ENCODE assay signal across 1 cellular context in the genomic region with DNA sequence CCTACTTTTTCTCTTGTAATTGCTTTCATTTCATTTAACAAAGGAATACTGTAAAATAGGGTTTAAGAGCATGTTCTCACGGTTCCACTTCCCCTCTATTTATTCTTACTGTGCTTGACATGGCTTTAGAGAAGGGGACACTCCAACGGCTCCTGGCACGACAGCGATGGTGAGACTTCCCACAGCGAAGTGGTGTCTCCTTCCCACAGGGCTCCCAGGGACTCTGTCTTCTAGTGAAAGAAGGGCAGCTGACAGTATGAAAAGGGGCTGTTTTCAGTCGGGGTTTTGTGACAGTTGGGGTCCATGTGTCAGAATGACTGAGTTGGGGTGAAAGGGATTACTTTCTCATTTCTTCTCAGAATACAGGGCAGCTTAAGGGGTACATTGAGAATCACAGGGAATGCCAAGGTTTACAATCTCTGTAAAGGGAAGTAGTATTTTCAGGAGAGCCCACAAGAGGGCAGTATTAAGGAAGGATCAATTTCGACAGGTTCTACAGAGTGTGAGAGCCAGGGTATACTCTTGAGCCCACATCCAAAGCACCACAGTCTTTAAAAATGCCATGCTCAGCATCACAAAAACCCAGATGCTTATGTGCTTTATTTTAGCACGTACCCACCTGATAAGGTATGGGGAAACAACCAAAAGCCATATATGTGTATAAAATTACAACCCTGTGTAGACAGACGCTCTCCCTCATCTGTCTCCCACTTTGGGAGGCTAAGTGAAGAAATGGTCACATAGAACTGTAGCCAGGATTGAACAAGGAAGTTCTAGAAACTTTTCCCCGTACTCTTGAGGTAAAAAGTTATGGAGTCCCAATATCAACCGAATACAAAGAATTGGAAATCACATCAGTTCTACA.
TF ChIP-seq lines count a peak whose summit lies in the region.

No MANE protein-coding gene starts in this region.

TF ChIP-seq in GM12878, 131 proteins besides CTCF, POLR2A, EP300 and RAD21:
- peak; percentile 21; the same call in 1 of the 2 replicates for TF ChIP-seq SPI1 (IDR thresholded peaks at IDR 0.05; ENCODE audit: borderline replicate concordance, insufficient read depth, low read depth, low read length)
- no peak for TF ChIP-seq ESRRA (IDR thresholded peaks at IDR 0.05; ENCODE audit: low read length)
